In the genomic region with DNA sequence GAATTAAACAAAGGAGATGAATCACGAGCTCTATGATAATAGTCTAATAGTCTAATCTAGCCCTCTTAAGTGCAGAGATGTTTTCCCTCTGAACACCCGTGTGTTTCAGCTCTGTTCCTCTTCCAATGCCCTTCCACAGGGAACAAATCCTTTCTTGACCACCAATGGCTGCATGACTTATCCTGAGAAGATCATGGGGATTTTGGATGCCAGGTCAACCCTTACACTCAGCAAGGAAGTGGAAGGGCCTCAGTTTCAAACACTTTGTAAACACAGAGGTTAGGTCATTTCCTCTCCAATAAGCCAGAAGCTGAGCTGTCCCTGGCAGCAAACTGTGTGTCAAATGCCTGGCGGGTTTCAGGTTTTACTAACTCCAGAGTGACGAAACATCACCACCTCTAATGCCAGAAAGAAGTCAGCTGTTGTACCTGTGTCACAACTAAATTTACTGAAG, we compare ENCODE assay signal across 8 cellular contexts.
DNase-seq lines count a peak whose midpoint lies in the region; ATAC-seq and TF ChIP-seq lines count a peak whose summit lies in the region.

No MANE protein-coding gene starts in this region.

- H3K79me2 ChIP-seq in hepatocyte = no peaks in the 10 kb centered on the region

- intact Hi-C loops in thyroid gland (cut with DNase I) = no loop called here

- H3K27me3 ChIP-seq in adipocyte (replicated peaks; ENCODE audit: control insufficient read depth, insufficient read depth, low read length) (no peaks in the 10 kb centered on the region), hepatocyte (no peaks in the 10 kb centered on the region), thyroid gland (no peaks in the 10 kb centered on the region)

- H3K4me2 ChIP-seq in hepatocyte = no peak overlapping the region

- DNase-seq in A172 (ENCODE audit: low spot score) (peak; percentile 97), adipocyte (ENCODE audit: low read depth) (peak; percentile 82), hepatocyte (ENCODE audit: low spot score) (peak; percentile 27), thyroid gland (peak; percentile 25 to 26), T-helper 9 cell (no peak)

- H3K9ac ChIP-seq in adipocyte (ENCODE audit: low read length) = no peak overlapping the region

- TF ChIP-seq CTCF in hepatocyte (IDR thresholded peaks at IDR 0.05; ENCODE audit: poor library complexity) (no peak), thyroid gland (IDR thresholded peaks at IDR 0.05) (no peak)

- 77% methylated on average over 4 of the region's 4 CpGs for WGBS in hepatocyte (ENCODE audit: low lambda C conversion rate, missing lambda C conversion rate)
- WGBS in thyroid gland, 2 donors = 69 to 75% methylated on average over 4 of the region's 4 CpGs

- H2AFZ ChIP-seq in hepatocyte = no peak overlapping the region

- H3K9me3 ChIP-seq in adipocyte (ENCODE audit: control insufficient read depth, low read length) (no peaks in the 10 kb centered on the region), hepatocyte (ENCODE audit: low read depth) (no peaks in the 10 kb centered on the region), thyroid gland (no peaks in the 10 kb centered on the region)

- H3K27ac ChIP-seq in hepatocyte = peak overlapping the region; percentile 50
- H3K27ac ChIP-seq in thyroid gland = peak overlapping the region in 2 of 3 donors; percentile 46 to 53

- H3K4me3 ChIP-seq in adipocyte (ENCODE audit: low read length) (no peak overlapping the region), hepatocyte (no peak overlapping the region), thyroid gland (replicated peaks in 1 of 3) (no peak overlapping the region)

- TF ChIP-seq POLR2A in thyroid gland (IDR thresholded peaks at IDR 0.05) = no peak

- H3K4me1 ChIP-seq in adipocyte (ENCODE audit: control insufficient read depth, insufficient read depth, low read length) = peaks cover 26% of the 10 kb centered on the region
- H3K4me1 ChIP-seq in hepatocyte (ENCODE audit: insufficient read depth) = peaks cover 7% of the 10 kb centered on the region
- H3K4me1 ChIP-seq in thyroid gland = peaks cover 12 to 14% of the 10 kb centered on the region in 2 donors

- H4K20me1 ChIP-seq in hepatocyte (ENCODE audit: insufficient read depth, poor library complexity, severe bottlenecking) = no peaks in the 10 kb centered on the region

- H3K9me2 ChIP-seq in hepatocyte (replicated peaks; ENCODE audit: insufficient read depth) = no peaks in the 10 kb centered on the region

- ATAC-seq in HG03097 (IDR thresholded peaks at IDR 0.05; ENCODE audit: low FRiP score, unreplicated experiment) (peak; percentile 78), HG03196 (IDR thresholded peaks at IDR 0.05; ENCODE audit: unreplicated experiment) (no peak), GM21390 (IDR thresholded peaks at IDR 0.05; ENCODE audit: unreplicated experiment) (no peak)

- no peaks in the 10 kb centered on the region for H3K36me3 ChIP-seq in adipocyte (ENCODE audit: control insufficient read depth, insufficient read depth, low read length, severe bottlenecking)
- H3K36me3 ChIP-seq in hepatocyte (replicated peaks; ENCODE audit: insufficient read depth, low read depth) = no peaks in the 10 kb centered on the region
- no peaks in the 10 kb centered on the region for H3K36me3 ChIP-seq in thyroid gland
